ENCODE assay signal across 14 cellular contexts in the genomic region with DNA sequence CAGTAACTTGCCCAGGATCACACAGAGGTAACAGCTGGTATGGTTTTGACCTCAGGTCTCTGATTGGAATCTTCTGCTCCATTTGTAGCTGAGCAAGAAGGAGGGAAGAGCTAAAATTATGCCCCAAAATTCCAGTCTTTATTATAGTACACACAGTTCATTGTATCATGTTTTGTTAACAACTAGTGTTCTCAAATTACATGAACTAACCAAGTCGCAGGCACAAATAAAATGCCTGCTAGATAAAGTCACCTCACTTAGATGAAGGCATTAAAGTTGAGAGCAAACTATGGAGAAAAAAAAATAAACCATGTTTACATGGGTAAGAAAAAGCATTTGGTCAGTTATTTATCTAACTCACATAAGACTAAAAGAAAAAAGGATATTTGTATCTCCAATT. TPM values are rescaled to one million over a fixed set of nuclear protein-coding genes. Genes with fewer than 3 reads are reported as not detected.
DNase-seq lines count a peak whose midpoint lies in the region; ATAC-seq, FAIRE-seq and TF ChIP-seq lines count a peak whose summit lies in the region.
"Had no signal": no experiment of that assay in that cellular context is flagged by ENCODE, and none has a peak within 500 bp of the region (broad histone marks: within the 10 kb centered on the region; RNA-seq: fewer than 3 reads in every experiment).

No MANE protein-coding gene starts in this region.

- no peak overlapping the region for H3K27ac Mint-ChIP-seq in activated CD4-positive, alpha-beta T cell treated with anti-CD3 and anti-CD28 coated beads, Interleukin-2, amount 10 ng/mL, durations not matched to agents 7 days and 5 days
- H3K27ac Mint-ChIP-seq in activated T-helper 2 cell treated with anti-CD3 and anti-CD28 coated beads, Interferon-gamma antibody, Interleukin-2, Interleukin-4, amounts not matched to agents 10 μg/mL and 5 μg/mL and 100 μg/mL, durations not matched to agents 14 hours and 24 hours and 36 hours, result no peak overlapping the region

- H3K4me2 ChIP-seq in SK-N-SH, result no peak overlapping the region

- no peaks in the 10 kb centered on the region for H3K9me3 ChIP-seq in SK-N-SH
- H3K9me3 ChIP-seq in SJSA1 (replicated peaks), result no peaks in the 10 kb centered on the region

- no peaks in the 10 kb centered on the region for H3K79me2 ChIP-seq in SK-N-SH (ENCODE audit: insufficient read depth)

- no peaks in the 10 kb centered on the region for H3K9me2 ChIP-seq in SK-N-SH

- no peak overlapping the region for H3K4me3 Mint-ChIP-seq in activated CD4-positive, alpha-beta T cell treated with anti-CD3 and anti-CD28 coated beads, Interleukin-2, amount 10 ng/mL, durations not matched to agents 7 days and 5 days
- no peak overlapping the region for H3K4me3 Mint-ChIP-seq in activated T-helper 2 cell treated with anti-CD3 and anti-CD28 coated beads, Interferon-gamma antibody, Interleukin-2, Interleukin-4, amounts not matched to agents 10 μg/mL and 5 μg/mL and 100 μg/mL, durations not matched to agents 14 hours and 24 hours and 36 hours (ENCODE audit: low read depth)

- H3K27me3 Mint-ChIP-seq in activated CD4-positive, alpha-beta T cell treated with anti-CD3 and anti-CD28 coated beads, Interleukin-2, amount 10 ng/mL, durations not matched to agents 7 days and 5 days, result no peaks in the 10 kb centered on the region
- H3K27me3 Mint-ChIP-seq in activated T-helper 2 cell treated with anti-CD3 and anti-CD28 coated beads, Interferon-gamma antibody, Interleukin-2, Interleukin-4, amounts not matched to agents 10 μg/mL and 5 μg/mL and 100 μg/mL, durations not matched to agents 14 hours and 24 hours and 36 hours (ENCODE audit: low read depth), result no peaks in the 10 kb centered on the region

- no peak for FAIRE-seq in H54 (lab: Jason Lieb, UNC)
- FAIRE-seq: GM18507 had no signal

- no peak for TF ChIP-seq EP300 in SK-N-SH (IDR thresholded peaks at IDR 0.05; ENCODE audit: borderline replicate concordance in 1 of 2, low read depth in 1 of 2, low read length in 1 of 2)

- H3K27me3 ChIP-seq in SK-N-SH (ENCODE audit: insufficient read depth) (no peaks in the 10 kb centered on the region), SJSA1 (replicated peaks) (no peaks in the 10 kb centered on the region)

- peak; percentile 28; the same call in 2 of the 3 replicates for ATAC-seq in SK-N-SH treated with all-trans-retinoic acid at 6 μM for 48 hours
- ATAC-seq: Right ventricle myocardium inferior had no signal

- no peak overlapping the region for H3K9ac ChIP-seq in SK-N-SH

- no peaks in the 10 kb centered on the region for H4K20me1 ChIP-seq in SK-N-SH (ENCODE audit: insufficient read depth)

- H3K4me1 Mint-ChIP-seq in activated CD4-positive, alpha-beta T cell treated with anti-CD3 and anti-CD28 coated beads, Interleukin-2, amount 10 ng/mL, durations not matched to agents 7 days and 5 days, result no peaks in the 10 kb centered on the region
- no peaks in the 10 kb centered on the region for H3K4me1 Mint-ChIP-seq in activated T-helper 2 cell treated with anti-CD3 and anti-CD28 coated beads, Interferon-gamma antibody, Interleukin-2, Interleukin-4, amounts not matched to agents 10 μg/mL and 5 μg/mL and 100 μg/mL, durations not matched to agents 14 hours and 24 hours and 36 hours (ENCODE audit: low read depth)

- no peaks in the 10 kb centered on the region for H3F3A ChIP-seq in SK-N-SH (replicated peaks; ENCODE audit: insufficient read depth)

- no peak for DNase-seq in SK-N-SH
- peak in 1 of 2 experiments; percentile 48 for DNase-seq in SJSA1 (ENCODE audit: low read depth in 1 of 2, low spot score in 2 of 2)
- peak; percentile 35 to 53 for DNase-seq in foreskin fibroblast
- DNase-seq in activated CD4-positive, alpha-beta T cell treated with anti-CD3 and anti-CD28 coated beads, Interleukin-2, amount 10 ng/mL, durations not matched to agents 7 days and 5 days, result no peak
- DNase-seq in activated T-helper 2 cell treated with anti-CD3 and anti-CD28 coated beads, Interferon-gamma antibody, Interleukin-2, Interleukin-4, amounts not matched to agents 10 μg/mL and 5 μg/mL and 100 μg/mL, durations not matched to agents 14 hours and 24 hours and 36 hours (ENCODE audit: low spot score), result no peak
- no peak for DNase-seq in H54 (ENCODE audit: insufficient read length, low spot score)
- no peak for DNase-seq in stimulated activated CD4-positive, alpha-beta T cell treated with anti-CD3 and anti-CD28 coated beads, Interleukin-2, amount 100 ng/mL, for 24 hours
- DNase-seq: NCI-H1048, NCI-H345, NCI-H748 treated with DMSO at 0.1 percent for 48 hours had no signal

- CTCF ChIA-PET in SK-N-SH (lab: Yijun Ruan, JAX), result interaction anchor here (1.1 kb wide), 1 partner anchor 423 kb away, joined by 4 read pairs; no protein-coding TSS in a partner anchor
- CTCF ChIA-PET in activated CD4-positive, alpha-beta T cell treated with anti-CD3 and anti-CD28 coated beads, Interleukin-2, amount 10 ng/mL, durations not matched to agents 7 days and 5 days (lab: Charles Lee), result no interaction called here

- no peaks in the 10 kb centered on the region for H3K36me3 Mint-ChIP-seq in activated CD4-positive, alpha-beta T cell treated with anti-CD3 and anti-CD28 coated beads, Interleukin-2, amount 10 ng/mL, durations not matched to agents 7 days and 5 days (ENCODE audit: low read depth)
- no peaks in the 10 kb centered on the region for H3K36me3 Mint-ChIP-seq in activated T-helper 2 cell treated with anti-CD3 and anti-CD28 coated beads, Interferon-gamma antibody, Interleukin-2, Interleukin-4, amounts not matched to agents 10 μg/mL and 5 μg/mL and 100 μg/mL, durations not matched to agents 14 hours and 24 hours and 36 hours (ENCODE audit: low read depth)

- H3K36me3 ChIP-seq in SK-N-SH (replicated peaks in 1 of 2; ENCODE audit: control insufficient read depth in 1 of 2, insufficient read depth in 2 of 2, low read length in 1 of 2) (no peaks in the 10 kb centered on the region), SJSA1 (no peaks in the 10 kb centered on the region)

- no peak overlapping the region for H3K27ac ChIP-seq in SK-N-SH (ENCODE audit: low read depth in 2 of 2, low read length in 1 of 2)
- peak overlapping the region; percentile 64 for H3K27ac ChIP-seq in SJSA1
- H3K27ac ChIP-seq: C4-2B had no signal

- WGBS in SK-N-SH (ENCODE audit: low lambda C conversion rate), result 76% methylated on average over 1 of the region's 1 CpG

- intact Hi-C loops in activated T-helper 2 cell treated with anti-CD3 and anti-CD28 coated beads, Interferon-gamma antibody, Interleukin-2, Interleukin-4, amounts not matched to agents 10 μg/mL and 5 μg/mL and 100 μg/mL, durations not matched to agents 14 hours and 24 hours and 36 hours (cut with micrococcal nuclease), result no loop called here

- no peaks in the 10 kb centered on the region for H3K9me3 Mint-ChIP-seq in activated CD4-positive, alpha-beta T cell treated with anti-CD3 and anti-CD28 coated beads, Interleukin-2, amount 10 ng/mL, durations not matched to agents 7 days and 5 days
- no peaks in the 10 kb centered on the region for H3K9me3 Mint-ChIP-seq in activated T-helper 2 cell treated with anti-CD3 and anti-CD28 coated beads, Interferon-gamma antibody, Interleukin-2, Interleukin-4, amounts not matched to agents 10 μg/mL and 5 μg/mL and 100 μg/mL, durations not matched to agents 14 hours and 24 hours and 36 hours

- H3K4me3 ChIP-seq in SK-N-SH (ENCODE audit: low read depth in 2 of 2, low read length in 1 of 2) (no peak overlapping the region), SJSA1 (no peak overlapping the region), foreskin fibroblast (ENCODE audit: low read depth in 1 of 2, low read length in 2 of 2) (no peak overlapping the region)

- no peak for TF ChIP-seq POLR2A in H54 (IDR thresholded peaks at IDR 0.05; ENCODE audit: low read depth, low read length)

- TF ChIP-seq RAD21 in SK-N-SH (IDR thresholded peaks at IDR 0.05; ENCODE audit: low read length), result no peak

- POLR2A ChIA-PET in SK-N-SH (lab: Yijun Ruan, JAX), result no interaction called here
- POLR2A ChIA-PET in activated CD4-positive, alpha-beta T cell treated with anti-CD3 and anti-CD28 coated beads, Interleukin-2, amount 10 ng/mL, durations not matched to agents 7 days and 5 days (lab: Charles Lee), result no interaction called here

- TF ChIP-seq CTCF in SK-N-SH (IDR thresholded peaks at IDR 0.05) (no peak), foreskin fibroblast (IDR thresholded peaks at IDR 0.05; ENCODE audit: low read depth, low read length) (no peak)

- H3K4me1 ChIP-seq in SK-N-SH (ENCODE audit: control insufficient read depth in 1 of 2, insufficient read depth in 2 of 2, low read depth in 1 of 2, low read length in 1 of 2), result peaks cover 0 to 4% of the 10 kb centered on the region in 2 experiments; a peak in 2 of 4 replicates
- peaks cover 17% of the 10 kb centered on the region for H3K4me1 ChIP-seq in SJSA1 (replicated peaks)

- H2AFZ ChIP-seq in SK-N-SH (ENCODE audit: low read depth), result no peak overlapping the region

TF ChIP-seq in SK-N-SH treated with all-trans-retinoic acid at 6 μM for 48 hours, 23 proteins besides CTCF, POLR2A, EP300 and RAD21 (continues in another document):
- TF ChIP-seq ZC3H10 (CRISPR knock-in tag; IDR thresholded peaks at IDR 0.05), result no peak
- no peak for TF ChIP-seq RARB (CRISPR knock-in tag; IDR thresholded peaks at IDR 0.05)

TF ChIP-seq in SK-N-SH, 30 proteins besides CTCF, POLR2A, EP300 and RAD21 (continues in another document):
- no peak for TF ChIP-seq RCOR1 (IDR thresholded peaks at IDR 0.05; ENCODE audit: low read length)
- no peak for TF ChIP-seq YY1 (IDR thresholded peaks at IDR 0.05; ENCODE audit: low read depth)
- TF ChIP-seq, protein P1, sequence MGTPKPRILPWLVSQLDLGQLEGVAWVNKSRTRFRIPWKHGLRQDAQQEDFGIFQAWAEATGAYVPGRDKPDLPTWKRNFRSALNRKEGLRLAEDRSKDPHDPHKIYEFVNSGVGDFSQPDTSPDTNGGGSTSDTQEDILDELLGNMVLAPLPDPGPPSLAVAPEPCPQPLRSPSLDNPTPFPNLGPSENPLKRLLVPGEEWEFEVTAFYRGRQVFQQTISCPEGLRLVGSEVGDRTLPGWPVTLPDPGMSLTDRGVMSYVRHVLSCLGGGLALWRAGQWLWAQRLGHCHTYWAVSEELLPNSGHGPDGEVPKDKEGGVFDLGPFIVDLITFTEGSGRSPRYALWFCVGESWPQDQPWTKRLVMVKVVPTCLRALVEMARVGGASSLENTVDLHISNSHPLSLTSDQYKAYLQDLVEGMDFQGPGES (IDR thresholded peaks at IDR 0.05; ENCODE audit: low read depth, low read length), result no peak
- TF ChIP-seq SIN3A (IDR thresholded peaks at IDR 0.05; ENCODE audit: borderline replicate concordance, low read depth, low read length), result no peak
- no peak for TF ChIP-seq NFIC (IDR thresholded peaks at IDR 0.05; ENCODE audit: borderline replicate concordance)
- no peak for TF ChIP-seq SMC3 (IDR thresholded peaks at IDR 0.05; ENCODE audit: low read depth, low read length)

RNA-seq across cellular contexts. Expression of a gene that starts 58.8 kb away (rescaled TPM):
- 4.8 and 7.0 TPM in 2 replicates for polyA plus RNA-seq in SK-N-SH (2012; rRNA removed)
- 8.2 and 9.4 TPM in 2 replicates for polyA plus RNA-seq in SK-N-SH (2012; cell fraction: cytosol; rRNA removed)
- 2.2 and 4.9 TPM in 2 replicates for polyA plus RNA-seq in SK-N-SH (2012; cell fraction: nucleus; rRNA removed)
- 4.3 and 6.6 TPM in 2 replicates for total RNA-seq in SJSA1 (2014; rRNA removed; shearing (Covaris generic))
- total RNA-seq in activated CD4-positive, alpha-beta T cell treated with anti-CD3 and anti-CD28 coated beads, Interleukin-2, amount 10 ng/mL, durations not matched to agents 7 days and 5 days, result not detected
- total RNA-seq in activated T-helper 2 cell treated with anti-CD3 and anti-CD28 coated beads, Interferon-gamma antibody, Interleukin-2, Interleukin-4, amounts not matched to agents 10 μg/mL and 5 μg/mL and 100 μg/mL, durations not matched to agents 14 hours and 24 hours and 36 hours, result not detected in 2 replicates

Comparison
In these comparisons a context has a peak if more than half of its experiments do, and no peak if none do; other contexts are left out.
1. DNase-seq: peak in foreskin fibroblast (2 of 2); none in SK-N-SH (single experiment), activated CD4-positive, alpha-beta T cell treated with anti-CD3 and anti-CD28 coated beads, Interleukin-2, amount 10 ng/mL, durations not matched to agents 7 days and 5 days (single experiment), activated T-helper 2 cell treated with anti-CD3 and anti-CD28 coated beads, Interferon-gamma antibody, Interleukin-2, Interleukin-4, amounts not matched to agents 10 μg/mL and 5 μg/mL and 100 μg/mL, durations not matched to agents 14 hours and 24 hours and 36 hours (single experiment), H54 (single experiment) and stimulated activated CD4-positive, alpha-beta T cell treated with anti-CD3 and anti-CD28 coated beads, Interleukin-2, amount 100 ng/mL, for 24 hours (0 of 2).